Comparison of ENCODE assay signal across 15 cellular contexts in the genomic region with DNA sequence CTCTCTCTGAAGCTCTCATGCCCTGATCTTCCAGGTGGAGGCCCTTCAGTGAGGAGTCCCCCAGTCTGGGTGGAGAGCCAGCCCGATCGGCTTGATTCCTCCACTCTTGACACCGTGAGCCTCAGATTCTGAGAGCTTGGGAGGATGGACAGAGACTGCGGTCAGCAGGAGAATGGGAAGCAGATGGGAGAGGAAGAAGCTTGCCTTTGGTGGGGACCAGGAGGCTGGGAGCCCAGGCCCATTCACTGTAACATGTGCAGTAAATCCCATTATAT.
"Had no signal": no experiment of that assay in that cellular context is flagged by ENCODE, and none has a peak within 500 bp of the region (broad histone marks: within the 10 kb centered on the region; RNA-seq: fewer than 3 reads in every experiment).

No MANE protein-coding gene starts in this region.

- DNase-seq: activated naive CD4-positive, alpha-beta T cell treated with anti-CD3 and anti-CD28 coated beads, Interleukin-2, amount 10 ng/mL, durations not matched to agents 7 days and 5 days; activated T-cell treated with anti-CD3 and anti-CD28 coated beads for 4 hours; amniotic stem cell; body of pancreas; central memory CD4-positive, alpha-beta T cell; cortex of kidney; effector memory CD4-positive, alpha-beta T cell; lower lobe of right lung; thyroid gland had no signal

- ATAC-seq: activated T-helper 17 cell treated with anti-CD3 and anti-CD28 coated beads, Interleukin-2, amount 50 U/mL, for 72 hours; body of pancreas; gastroesophageal sphincter; lower lobe of right lung; naive thymus-derived CD8-positive, alpha-beta T cell had no signal

- H3K36me3 Mint-ChIP-seq: activated CD4-positive, alpha-beta memory T cell treated with anti-CD3 and anti-CD28 coated beads for 36 hours; activated naive CD4-positive, alpha-beta T cell treated with anti-CD3 and anti-CD28 coated beads, Interleukin-2, amount 10 ng/mL, durations not matched to agents 7 days and 5 days had no signal

- H3K9me3 Mint-ChIP-seq: activated CD4-positive, alpha-beta memory T cell treated with anti-CD3 and anti-CD28 coated beads for 36 hours; activated naive CD4-positive, alpha-beta T cell treated with anti-CD3 and anti-CD28 coated beads, Interleukin-2, amount 10 ng/mL, durations not matched to agents 7 days and 5 days had no signal

- H3K79me2 ChIP-seq: hepatocyte had no signal

- H3K4me2 ChIP-seq: hepatocyte had no signal

- H3K36me3 ChIP-seq: gastroesophageal sphincter, lower lobe of right lung, thyroid gland had no signal

- H3K4me3 ChIP-seq: body of pancreas, gastroesophageal sphincter, hepatocyte, lower lobe of right lung, thyroid gland had no signal

- H2AFZ ChIP-seq: hepatocyte had no signal

- H3K27ac ChIP-seq: body of pancreas, epithelial cell of prostate, gastroesophageal sphincter, hepatocyte, lower lobe of right lung, thyroid gland had no signal

- H3K27ac Mint-ChIP-seq: activated CD4-positive, alpha-beta memory T cell treated with anti-CD3 and anti-CD28 coated beads for 36 hours; activated naive CD4-positive, alpha-beta T cell treated with anti-CD3 and anti-CD28 coated beads, Interleukin-2, amount 10 ng/mL, durations not matched to agents 7 days and 5 days; activated T-helper 17 cell treated with anti-CD3 and anti-CD28 coated beads, Interleukin-2, amount 50 U/mL, for 72 hours had no signal

- H3K4me1 ChIP-seq: body of pancreas, gastroesophageal sphincter, thyroid gland had no signal

- H3K27me3 ChIP-seq: body of pancreas, hepatocyte, thyroid gland had no signal

- H3K4me3 Mint-ChIP-seq: activated CD4-positive, alpha-beta memory T cell treated with anti-CD3 and anti-CD28 coated beads for 36 hours; activated naive CD4-positive, alpha-beta T cell treated with anti-CD3 and anti-CD28 coated beads, Interleukin-2, amount 10 ng/mL, durations not matched to agents 7 days and 5 days; activated T-helper 17 cell treated with anti-CD3 and anti-CD28 coated beads, Interleukin-2, amount 50 U/mL, for 72 hours; naive thymus-derived CD8-positive, alpha-beta T cell had no signal

- H3K9me3 ChIP-seq: body of pancreas, gastroesophageal sphincter, lower lobe of right lung, thyroid gland had no signal

- H3K4me1 Mint-ChIP-seq: activated T-helper 17 cell treated with anti-CD3 and anti-CD28 coated beads, Interleukin-2, amount 50 U/mL, for 72 hours had no signal
